In the genomic region with DNA sequence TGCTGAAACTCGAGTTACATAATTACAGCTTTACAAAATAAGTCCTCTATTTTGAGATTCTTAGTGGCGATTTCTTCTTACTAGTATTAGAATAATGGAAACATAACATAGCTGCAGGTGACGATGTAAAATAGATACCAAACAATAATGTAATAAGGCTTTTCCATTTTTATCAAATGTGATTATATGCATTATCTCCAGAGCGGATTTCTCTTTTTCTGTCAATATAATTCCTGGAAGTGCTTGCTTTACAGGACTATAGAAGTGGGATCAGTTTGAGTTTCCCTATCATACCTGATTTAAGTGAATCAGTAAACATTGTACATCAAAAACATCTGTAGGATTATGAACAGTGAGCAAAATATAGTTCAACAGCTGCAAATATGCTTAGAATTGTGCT, we compare ENCODE assay signal across 22 cellular contexts.
DNase-seq lines count a peak whose midpoint lies in the region; ATAC-seq and TF ChIP-seq lines count a peak whose summit lies in the region.
"Had no signal": no experiment of that assay in that cellular context is flagged by ENCODE, and none has a peak within 500 bp of the region (broad histone marks: within the 10 kb centered on the region; RNA-seq: fewer than 3 reads in every experiment).

No MANE protein-coding gene starts in this region.

- no peaks in the 10 kb centered on the region for H3K9me2 ChIP-seq in SK-N-SH

- H3K9me3 ChIP-seq in SK-N-SH: no peaks in the 10 kb centered on the region
- H3K9me3 ChIP-seq: BE2C, BLaER1 had no signal

- H3K27me3 ChIP-seq in SK-N-SH (ENCODE audit: insufficient read depth): no peaks in the 10 kb centered on the region
- H3K27me3 ChIP-seq in dorsolateral prefrontal cortex: no peaks in the 10 kb centered on the region
- H3K27me3 ChIP-seq: BE2C, BLaER1 had no signal

- H3K4me2 ChIP-seq in SK-N-SH: no peak overlapping the region
- H3K4me2 ChIP-seq: BLaER1 had no signal

- no peak overlapping the region for H3K27ac ChIP-seq in SK-N-SH (ENCODE audit: low read depth in 2 of 2, low read length in 1 of 2)
- peak overlapping the region in 1 of 59 donors; percentile 31 for H3K27ac ChIP-seq in dorsolateral prefrontal cortex
- H3K27ac ChIP-seq: BLaER1 had no signal

- CTCF ChIA-PET in SK-N-SH (lab: Yijun Ruan, JAX): no interaction called here

- H3K36me3 ChIP-seq in SK-N-SH (replicated peaks in 1 of 2; ENCODE audit: control insufficient read depth in 1 of 2, insufficient read depth in 2 of 2, low read length in 1 of 2): no peaks in the 10 kb centered on the region
- H3K36me3 ChIP-seq: BE2C, BLaER1 had no signal

- peak; percentile 23 for DNase-seq in SK-N-DZ (ENCODE audit: low spot score)
- no peak for DNase-seq in SK-N-SH
- DNase-seq in superior temporal gyrus (ENCODE audit: extremely low spot score): peak; percentile 44
- DNase-seq in dorsolateral prefrontal cortex: no peak
- DNase-seq: 8988T; ACHN; BE2C; C1 segment of cervical spinal cord; CD4-positive, alpha-beta memory T cell; CD4-positive, CD25-positive, alpha-beta regulatory T cell; CD8-positive, alpha-beta memory T cell; COR-L47; DMS 273 treated with DMSO at 0.1 percent for 48 hours; DMS153; DMS53; DMS79; DND-41; EL; GDM1 had no signal

- no peaks in the 10 kb centered on the region for H4K20me1 ChIP-seq in SK-N-SH (ENCODE audit: insufficient read depth)
- H4K20me1 ChIP-seq: BLaER1 had no signal

- H3F3A ChIP-seq in SK-N-SH (replicated peaks; ENCODE audit: insufficient read depth): no peaks in the 10 kb centered on the region

- intact Hi-C loops in dorsolateral prefrontal cortex (cut with DNase I): no loop called here

- H3K9ac ChIP-seq in SK-N-SH: no peak overlapping the region
- H3K9ac ChIP-seq: BLaER1 had no signal

- ATAC-seq in esophagus mucosa: no peak
- ATAC-seq: GM12878 had no signal

- POLR2A ChIA-PET in SK-N-SH (lab: Yijun Ruan, JAX): no interaction called here

- TF ChIP-seq RAD21 in SK-N-SH (IDR thresholded peaks at IDR 0.05; ENCODE audit: low read length): no peak

- no peaks in the 10 kb centered on the region for H3K79me2 ChIP-seq in SK-N-SH (ENCODE audit: insufficient read depth)

- H3K4me3 ChIP-seq in SK-N-SH (ENCODE audit: low read depth in 2 of 2, low read length in 1 of 2): no peak overlapping the region
- no peak overlapping the region for H3K4me3 ChIP-seq in dorsolateral prefrontal cortex
- H3K4me3 ChIP-seq: BLaER1, GM12878 had no signal

- peaks cover 0 to 9% of the 10 kb centered on the region in 2 experiments; a peak in 2 of 4 replicates for H3K4me1 ChIP-seq in SK-N-SH (ENCODE audit: control insufficient read depth in 1 of 2, insufficient read depth in 2 of 2, low read depth in 1 of 2, low read length in 1 of 2)

- TF ChIP-seq CTCF in SK-N-SH (IDR thresholded peaks at IDR 0.05) (no peak), dorsolateral prefrontal cortex (IDR thresholded peaks at IDR 0.05 in 54 of 56, conservative IDR thresholded peaks at IDR 0.05 in 2 of 56; ENCODE audit: low read depth in 1 of 56, partially characterized antibody in 56 of 56) (no peak)

- H2AFZ ChIP-seq in SK-N-SH (ENCODE audit: low read depth): no peak overlapping the region

- 22% methylated on average over 4 of the region's 4 CpGs for WGBS in SK-N-SH (ENCODE audit: low lambda C conversion rate)

- peak in 1 of 2 experiments; percentile 85; a peak in 2 of 4 replicates for TF ChIP-seq EP300 in SK-N-SH (IDR thresholded peaks at IDR 0.05; ENCODE audit: borderline replicate concordance in 1 of 2, low read depth in 1 of 2, low read length in 1 of 2)

TF ChIP-seq in SK-N-SH, 30 proteins besides CTCF, POLR2A, EP300 and RAD21 (continues in another document):
- TF ChIP-seq TEAD4 (IDR thresholded peaks at IDR 0.05; ENCODE audit: borderline replicate concordance, insufficient read depth) (no peak), ELF1 (IDR thresholded peaks at IDR 0.05) (no peak), RCOR1 (IDR thresholded peaks at IDR 0.05; ENCODE audit: low read length) (peak; percentile 58), FOXM1 (IDR thresholded peaks at IDR 0.05; ENCODE audit: low read depth) (no peak), CHD2 (IDR thresholded peaks at IDR 0.05; ENCODE audit: low read length, partially characterized antibody) (peak; percentile 33), RFX5 (IDR thresholded peaks at IDR 0.05; ENCODE audit: low read length) (no peak), SIN3A (IDR thresholded peaks at IDR 0.05; ENCODE audit: borderline replicate concordance, low read depth, low read length) (no peak), YY1 (IDR thresholded peaks at IDR 0.05; ENCODE audit: low read depth) (no peak), FOXJ3 (CRISPR knock-in tag; IDR thresholded peaks at IDR 0.05) (peak; percentile 70; the same call in 1 of the 2 replicates)
- TF ChIP-seq, protein P1, sequence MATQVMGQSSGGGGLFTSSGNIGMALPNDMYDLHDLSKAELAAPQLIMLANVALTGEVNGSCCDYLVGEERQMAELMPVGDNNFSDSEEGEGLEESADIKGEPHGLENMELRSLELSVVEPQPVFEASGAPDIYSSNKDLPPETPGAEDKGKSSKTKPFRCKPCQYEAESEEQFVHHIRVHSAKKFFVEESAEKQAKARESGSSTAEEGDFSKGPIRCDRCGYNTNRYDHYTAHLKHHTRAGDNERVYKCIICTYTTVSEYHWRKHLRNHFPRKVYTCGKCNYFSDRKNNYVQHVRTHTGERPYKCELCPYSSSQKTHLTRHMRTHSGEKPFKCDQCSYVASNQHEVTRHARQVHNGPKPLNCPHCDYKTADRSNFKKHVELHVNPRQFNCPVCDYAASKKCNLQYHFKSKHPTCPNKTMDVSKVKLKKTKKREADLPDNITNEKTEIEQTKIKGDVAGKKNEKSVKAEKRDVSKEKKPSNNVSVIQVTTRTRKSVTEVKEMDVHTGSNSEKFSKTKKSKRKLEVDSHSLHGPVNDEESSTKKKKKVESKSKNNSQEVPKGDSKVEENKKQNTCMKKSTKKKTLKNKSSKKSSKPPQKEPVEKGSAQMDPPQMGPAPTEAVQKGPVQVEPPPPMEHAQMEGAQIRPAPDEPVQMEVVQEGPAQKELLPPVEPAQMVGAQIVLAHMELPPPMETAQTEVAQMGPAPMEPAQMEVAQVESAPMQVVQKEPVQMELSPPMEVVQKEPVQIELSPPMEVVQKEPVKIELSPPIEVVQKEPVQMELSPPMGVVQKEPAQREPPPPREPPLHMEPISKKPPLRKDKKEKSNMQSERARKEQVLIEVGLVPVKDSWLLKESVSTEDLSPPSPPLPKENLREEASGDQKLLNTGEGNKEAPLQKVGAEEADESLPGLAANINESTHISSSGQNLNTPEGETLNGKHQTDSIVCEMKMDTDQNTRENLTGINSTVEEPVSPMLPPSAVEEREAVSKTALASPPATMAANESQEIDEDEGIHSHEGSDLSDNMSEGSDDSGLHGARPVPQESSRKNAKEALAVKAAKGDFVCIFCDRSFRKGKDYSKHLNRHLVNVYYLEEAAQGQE (IDR thresholded peaks at IDR 0.05; ENCODE audit: low read depth, low read length): no peak
- TF ChIP-seq, protein P2, sequence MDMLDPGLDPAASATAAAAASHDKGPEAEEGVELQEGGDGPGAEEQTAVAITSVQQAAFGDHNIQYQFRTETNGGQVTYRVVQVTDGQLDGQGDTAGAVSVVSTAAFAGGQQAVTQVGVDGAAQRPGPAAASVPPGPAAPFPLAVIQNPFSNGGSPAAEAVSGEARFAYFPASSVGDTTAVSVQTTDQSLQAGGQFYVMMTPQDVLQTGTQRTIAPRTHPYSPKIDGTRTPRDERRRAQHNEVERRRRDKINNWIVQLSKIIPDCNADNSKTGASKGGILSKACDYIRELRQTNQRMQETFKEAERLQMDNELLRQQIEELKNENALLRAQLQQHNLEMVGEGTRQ (IDR thresholded peaks at IDR 0.05; ENCODE audit: borderline replicate concordance, low read depth, low read length): no peak
- TF ChIP-seq, protein P3, sequence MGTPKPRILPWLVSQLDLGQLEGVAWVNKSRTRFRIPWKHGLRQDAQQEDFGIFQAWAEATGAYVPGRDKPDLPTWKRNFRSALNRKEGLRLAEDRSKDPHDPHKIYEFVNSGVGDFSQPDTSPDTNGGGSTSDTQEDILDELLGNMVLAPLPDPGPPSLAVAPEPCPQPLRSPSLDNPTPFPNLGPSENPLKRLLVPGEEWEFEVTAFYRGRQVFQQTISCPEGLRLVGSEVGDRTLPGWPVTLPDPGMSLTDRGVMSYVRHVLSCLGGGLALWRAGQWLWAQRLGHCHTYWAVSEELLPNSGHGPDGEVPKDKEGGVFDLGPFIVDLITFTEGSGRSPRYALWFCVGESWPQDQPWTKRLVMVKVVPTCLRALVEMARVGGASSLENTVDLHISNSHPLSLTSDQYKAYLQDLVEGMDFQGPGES (IDR thresholded peaks at IDR 0.05; ENCODE audit: low read depth, low read length): no peak
- TF ChIP-seq, protein P4, sequence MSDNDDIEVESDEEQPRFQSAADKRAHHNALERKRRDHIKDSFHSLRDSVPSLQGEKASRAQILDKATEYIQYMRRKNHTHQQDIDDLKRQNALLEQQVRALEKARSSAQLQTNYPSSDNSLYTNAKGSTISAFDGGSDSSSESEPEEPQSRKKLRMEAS (IDR thresholded peaks at IDR 0.05; ENCODE audit: low read depth): no peak
- TF ChIP-seq, protein P5, sequence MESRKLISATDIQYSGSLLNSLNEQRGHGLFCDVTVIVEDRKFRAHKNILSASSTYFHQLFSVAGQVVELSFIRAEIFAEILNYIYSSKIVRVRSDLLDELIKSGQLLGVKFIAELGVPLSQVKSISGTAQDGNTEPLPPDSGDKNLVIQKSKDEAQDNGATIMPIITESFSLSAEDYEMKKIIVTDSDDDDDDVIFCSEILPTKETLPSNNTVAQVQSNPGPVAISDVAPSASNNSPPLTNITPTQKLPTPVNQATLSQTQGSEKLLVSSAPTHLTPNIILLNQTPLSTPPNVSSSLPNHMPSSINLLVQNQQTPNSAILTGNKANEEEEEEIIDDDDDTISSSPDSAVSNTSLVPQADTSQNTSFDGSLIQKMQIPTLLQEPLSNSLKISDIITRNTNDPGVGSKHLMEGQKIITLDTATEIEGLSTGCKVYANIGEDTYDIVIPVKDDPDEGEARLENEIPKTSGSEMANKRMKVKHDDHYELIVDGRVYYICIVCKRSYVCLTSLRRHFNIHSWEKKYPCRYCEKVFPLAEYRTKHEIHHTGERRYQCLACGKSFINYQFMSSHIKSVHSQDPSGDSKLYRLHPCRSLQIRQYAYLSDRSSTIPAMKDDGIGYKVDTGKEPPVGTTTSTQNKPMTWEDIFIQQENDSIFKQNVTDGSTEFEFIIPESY (IDR thresholded peaks at IDR 0.05; ENCODE audit: borderline replicate concordance, low read depth): no peak
- TF ChIP-seq, protein P6, sequence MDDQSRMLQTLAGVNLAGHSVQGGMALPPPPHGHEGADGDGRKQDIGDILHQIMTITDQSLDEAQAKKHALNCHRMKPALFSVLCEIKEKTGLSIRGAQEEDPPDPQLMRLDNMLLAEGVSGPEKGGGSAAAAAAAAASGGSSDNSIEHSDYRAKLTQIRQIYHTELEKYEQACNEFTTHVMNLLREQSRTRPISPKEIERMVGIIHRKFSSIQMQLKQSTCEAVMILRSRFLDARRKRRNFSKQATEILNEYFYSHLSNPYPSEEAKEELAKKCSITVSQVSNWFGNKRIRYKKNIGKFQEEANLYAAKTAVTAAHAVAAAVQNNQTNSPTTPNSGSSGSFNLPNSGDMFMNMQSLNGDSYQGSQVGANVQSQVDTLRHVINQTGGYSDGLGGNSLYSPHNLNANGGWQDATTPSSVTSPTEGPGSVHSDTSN (IDR thresholded peaks at IDR 0.05): no peak

Comparison
In these comparisons a context has a peak if more than half of its experiments do, and no peak if none do; other contexts are left out.
1. DNase-seq: peak in SK-N-DZ (single experiment) and superior temporal gyrus (single experiment); none in SK-N-SH (single experiment) and dorsolateral prefrontal cortex (0 of 10).